Comparison of ENCODE assay signal across 6 cellular contexts in the genomic region with DNA sequence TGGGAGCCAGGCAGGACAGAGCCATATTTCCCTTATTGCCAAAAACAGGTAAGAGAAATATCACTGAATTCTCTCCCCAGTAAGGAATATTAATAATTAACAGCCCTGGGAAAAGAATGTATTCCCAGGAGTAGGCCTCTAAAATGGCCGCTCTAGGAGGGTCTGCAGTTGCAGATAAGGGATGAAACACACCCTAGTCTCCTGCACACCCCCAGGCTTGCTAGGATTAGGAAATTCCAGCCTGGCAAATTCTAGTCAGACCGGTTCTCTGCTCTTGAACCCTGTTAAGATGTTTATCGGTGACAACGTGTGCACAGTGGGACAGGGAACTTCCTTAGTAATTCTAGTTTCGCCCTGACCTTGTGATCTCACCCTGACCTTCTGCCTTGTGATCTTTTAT. TPM values are rescaled to one million over a fixed set of nuclear protein-coding genes. Genes with fewer than 3 reads are reported as not detected.
DNase-seq lines count a peak whose midpoint lies in the region; ATAC-seq, FAIRE-seq and TF ChIP-seq lines count a peak whose summit lies in the region.
"Not testable (repeated sequence)": the region's sequence is repeated elsewhere in the genome, so short reads cannot be mapped to it uniquely, and the experiment has no call there.

No MANE protein-coding gene starts in this region.

- not testable (repeated sequence) for H3K23me2 ChIP-seq in H9 (ENCODE audit: insufficient read length, low read depth, low read length, poor library complexity, severe bottlenecking)

- not testable (repeated sequence) for H3K79me1 ChIP-seq in H9 (ENCODE audit: insufficient read depth, low read depth, low read length, poor library complexity, severe bottlenecking)

- H3K4ac ChIP-seq in H9 (ENCODE audit: low read depth, low read length) = not testable (repeated sequence)

- not testable (repeated sequence) for H3K23ac ChIP-seq in H9 (ENCODE audit: insufficient read length, low read depth, low read length)

- ATAC-seq in naive B cell (ENCODE audit: low read depth in 2 of 2) = not testable (repeated sequence)

- peak overlapping the region; percentile 73 for H3K27ac Mint-ChIP-seq in Calu3 (ENCODE audit: unreplicated experiment)
- H3K27ac Mint-ChIP-seq in H9 = peak overlapping the region in 2 of 3 experiments; percentile 46 to 55; a peak in 2 of 7 replicates
- peak overlapping the region in 2 of 6 donors; percentile 12 to 42 for H3K27ac Mint-ChIP-seq in naive B cell

- intact Hi-C loops in Calu3 (cut with micrococcal nuclease; ENCODE audit: unreplicated experiment) = not testable (repeated sequence)

- H3K4me3 Mint-ChIP-seq in Calu3 (ENCODE audit: low read depth, unreplicated experiment) = peak overlapping the region; percentile 50
- H3K4me3 Mint-ChIP-seq in H9, naive B cell: not testable (repeated sequence)

- H2AK5ac ChIP-seq in H9 (ENCODE audit: insufficient read length, low read length) = not testable (repeated sequence)

- not testable (repeated sequence) for H3K27me3 Mint-ChIP-seq in Calu3 (ENCODE audit: unreplicated experiment); H9 (ENCODE audit: low read depth); naive B cell

- H4K20me1 ChIP-seq in H9 (ENCODE audit: control insufficient read depth, insufficient read depth, insufficient read length) = not testable (repeated sequence)

- H3K27ac ChIP-seq in H9 (ENCODE audit: insufficient read length, low read depth, low read length) = not testable (repeated sequence)

- H3K4me1 ChIP-seq in H9 (ENCODE audit: insufficient read depth, low read length) = not testable (repeated sequence)

- H2AFZ ChIP-seq in H9 (ENCODE audit: low read length) = not testable (repeated sequence)

- TF ChIP-seq POLR2A in GM12892 (IDR thresholded peaks at IDR 0.05; ENCODE audit: low read depth, low read length) = not testable (repeated sequence)

- not testable (repeated sequence) for H4K5ac ChIP-seq in H9 (ENCODE audit: insufficient read length, low read depth, low read length)

- peak; percentile 35 for DNase-seq in Calu3
- peak; percentile 14 for DNase-seq in ELF-1 (ENCODE audit: low read depth, low spot score)
- not testable (repeated sequence) for DNase-seq in GM12892 (ENCODE audit: insufficient read length); H9
- peak; percentile 12 for DNase-seq in epithelial cell of esophagus (ENCODE audit: low read depth)
- DNase-seq in naive B cell = peak; percentile 3

- H3K56ac ChIP-seq in H9 (ENCODE audit: insufficient read length, low read depth, low read length) = not testable (repeated sequence)

- peaks cover 28% of the 10 kb centered on the region for H3K4me1 Mint-ChIP-seq in Calu3 (ENCODE audit: low read depth, unreplicated experiment)
- not testable (repeated sequence) for H3K4me1 Mint-ChIP-seq in H9, naive B cell

- FAIRE-seq in GM12892 (lab: Jason Lieb, UNC) = peak; percentile 70

- not testable (repeated sequence) for H3K18ac ChIP-seq in H9 (ENCODE audit: insufficient read length, low read depth, low read length)

- H4K91ac ChIP-seq in H9 (ENCODE audit: insufficient read length, low read depth, low read length) = not testable (repeated sequence)

- H3K36me3 Mint-ChIP-seq in Calu3 (ENCODE audit: insufficient read depth, unreplicated experiment) = not testable (repeated sequence)
- H3K36me3 Mint-ChIP-seq in H9 (ENCODE audit: insufficient read depth in 1 of 3, low read depth in 3 of 3) = peaks cover 56 to 68% (median 63%) of the 10 kb centered on the region in 3 experiments
- peaks cover 50 to 57% of the 10 kb centered on the region in 2 donors for H3K36me3 Mint-ChIP-seq in naive B cell

- not testable (repeated sequence) for H3K9me3 Mint-ChIP-seq in Calu3 (ENCODE audit: low read depth, unreplicated experiment)
- H3K9me3 Mint-ChIP-seq in H9 = peaks cover 29 to 31% of the 10 kb centered on the region in 2 experiments
- peaks cover 19 to 34% (median 31%) of the 10 kb centered on the region in 7 donors for H3K9me3 Mint-ChIP-seq in naive B cell

- H3K79me2 ChIP-seq in H9 (ENCODE audit: insufficient read depth, low read length) = not testable (repeated sequence)

- not testable (repeated sequence) for H3K4me2 ChIP-seq in H9 (ENCODE audit: insufficient read depth, insufficient read length, low read length)

- CTCF ChIA-PET in Calu3 (lab: Charles Lee) = not testable (repeated sequence)

- H3K9me3 ChIP-seq in H9 (ENCODE audit: control insufficient read depth, low read depth, low read length) = not testable (repeated sequence)

- H3T11ph ChIP-seq in H9 (ENCODE audit: low read length) = not testable (repeated sequence)

- H3K27me3 ChIP-seq in H9 (ENCODE audit: insufficient read depth, low read length) = not testable (repeated sequence)

- H2BK12ac ChIP-seq in H9 (ENCODE audit: insufficient read length, low read depth, low read length) = not testable (repeated sequence)

- not testable (repeated sequence) for H3K9ac ChIP-seq in H9 (ENCODE audit: extremely low read depth, insufficient read length, low read length)

- not testable (repeated sequence) for TF ChIP-seq CTCF in Calu3 (IDR thresholded peaks at IDR 0.05; ENCODE audit: unreplicated experiment); H9 (conservative IDR thresholded peaks at IDR 0.05); epithelial cell of esophagus (IDR thresholded peaks at IDR 0.05; ENCODE audit: insufficient read depth, low read depth, low read length, missing control alignments)

- not testable (repeated sequence) for H4K8ac ChIP-seq in H9 (replicated peaks; ENCODE audit: insufficient read length, low read depth, low read length)

- H3K14ac ChIP-seq in H9 (ENCODE audit: insufficient read depth, low read length) = not testable (repeated sequence)

- not testable (repeated sequence) for H2BK15ac ChIP-seq in H9 (ENCODE audit: low read depth, low read length)

- H2BK20ac ChIP-seq in H9 (ENCODE audit: low read depth, low read length, poor library complexity, severe bottlenecking) = not testable (repeated sequence)

- BruUV-seq in Calu3 (replicated peaks; lab: Mats Ljungman, UMichigan) = not testable (repeated sequence)

- WGBS in H9 (ENCODE audit: extremely low coverage, insufficient read length, low lambda C conversion rate) = no CpG with 5 or more reads among the region's 5 CpGs

- not testable (repeated sequence) for H2BK120ac ChIP-seq in H9 (ENCODE audit: low read depth, low read length, poor library complexity, severe bottlenecking)

- not testable (repeated sequence) for H3K4me3 ChIP-seq in epithelial cell of esophagus (ENCODE audit: low read length)

- H2BK5ac ChIP-seq in H9 (ENCODE audit: insufficient read length, low read length) = not testable (repeated sequence)

RNA-seq across cellular contexts. Expression of a gene that starts 31.4 kb away (rescaled TPM):
- total RNA-seq in Calu3 (2022) = 19.4 and 21.2 TPM in 2 replicates
- polyA plus RNA-seq in GM12892 (2012; ENCODE audit: missing spikeins) = 17.2 TPM
- total RNA-seq in H9 (2021) = 20.5 and 20.8 TPM in 2 replicates
- 10 to 100 TPM; 17.9 to 59.8 (median 40.0) TPM for polyA plus RNA-seq in naive B cell (ENCODE audit: low read depth in 6 of 6)
